Comparison of ENCODE assay signal across 2 cellular contexts in genomic region chr19:48798937-48799336, GRCh38.
A peak's percentile ranks its signal among the peaks of the same experiment; 100 is the strongest.
TF ChIP-seq lines count a peak whose summit lies in the region.

No MANE protein-coding gene starts in this region.

TF ChIP-seq in HEK293, 187 proteins besides CTCF, POLR2A, EP300 and RAD21:
- TF ChIP-seq GLIS1 (tag by site-specific recombination; IDR thresholded peaks at IDR 0.05) (peak; percentile 99), ZNF585B (tag by site-specific recombination; IDR thresholded peaks at IDR 0.05) (peak; percentile 76), ZNF404 (tag by site-specific recombination; IDR thresholded peaks at IDR 0.05) (no peak), ZNF658 (tag by site-specific recombination; IDR thresholded peaks at IDR 0.05) (no peak), ZEB2 (tag by site-specific recombination; IDR thresholded peaks at IDR 0.05) (no peak), ZFP41 (tag by site-specific recombination; IDR thresholded peaks at IDR 0.05; ENCODE audit: borderline replicate concordance) (no peak), PATZ1 (tag by site-specific recombination; IDR thresholded peaks at IDR 0.05) (peak; percentile 37; the same call in 1 of the 2 replicates), ZIC2 (tag by site-specific recombination; IDR thresholded peaks at IDR 0.05) (peak; percentile 99)

TF ChIP-seq in GM12878, 131 proteins besides CTCF, POLR2A, EP300 and RAD21:
- TF ChIP-seq BHLHE40 (IDR thresholded peaks at IDR 0.05; ENCODE audit: borderline replicate concordance in 1 of 2, low read depth in 2 of 2, low read length in 1 of 2) = 0 out of 4 replicates have a peak, but pooled peaks of 1 of the 2 experiments have one; percentile 9
- no peak for TF ChIP-seq EED (IDR thresholded peaks at IDR 0.05; ENCODE audit: low read depth)
- no peak for TF ChIP-seq SIN3A (IDR thresholded peaks at IDR 0.05; ENCODE audit: low read depth, low read length)
- TF ChIP-seq PRDM15 (CRISPR knock-in tag; IDR thresholded peaks at IDR 0.05) = no peak
- TF ChIP-seq TCF3 (IDR thresholded peaks at IDR 0.05; ENCODE audit: borderline replicate concordance, insufficient read depth, low read depth, low read length) = no peak
- no peak for TF ChIP-seq REST (IDR thresholded peaks at IDR 0.05; ENCODE audit: low read depth, low read length)
- peak; percentile 48 for TF ChIP-seq MEF2B (IDR thresholded peaks at IDR 0.05; ENCODE audit: partially characterized antibody, poor library complexity, severe bottlenecking)
- TF ChIP-seq SP1 (IDR thresholded peaks at IDR 0.05; ENCODE audit: low read depth, low read length) = no peak
- no peak for TF ChIP-seq ZSCAN29 (IDR thresholded peaks at IDR 0.05)
- TF ChIP-seq PAX5 (IDR thresholded peaks at IDR 0.05; ENCODE audit: borderline replicate concordance, low read depth, low read length) = 0 out of 2 replicates have a peak, but pooled peaks have one; percentile 18
- TF ChIP-seq NBN (IDR thresholded peaks at IDR 0.05) = no peak
- no peak for TF ChIP-seq E2F4 (IDR thresholded peaks at IDR 0.05; ENCODE audit: low read depth, low read length)
- TF ChIP-seq KLF5 (IDR thresholded peaks at IDR 0.05; ENCODE audit: partially characterized antibody) = no peak
- TF ChIP-seq MTA2 (IDR thresholded peaks at IDR 0.05; ENCODE audit: low read depth) = no peak
- no peak for TF ChIP-seq YY1 (IDR thresholded peaks at IDR 0.05; ENCODE audit: low read depth, low read length)
- TF ChIP-seq RUNX3 (IDR thresholded peaks at IDR 0.05; ENCODE audit: low read length) = no peak
- TF ChIP-seq CHD2 (IDR thresholded peaks at IDR 0.05; ENCODE audit: borderline replicate concordance, low read depth, low read length) = no peak
- no peak for TF ChIP-seq TCF12 (IDR thresholded peaks at IDR 0.05; ENCODE audit: low read depth, low read length)
- no peak for TF ChIP-seq MAX (IDR thresholded peaks at IDR 0.05; ENCODE audit: low read depth, low read length)
